12 cellular contexts compared by ENCODE assay signal in genomic region chr18:64244571-64244970, GRCh38.
DNase-seq lines count a peak whose midpoint lies in the region; ATAC-seq, FAIRE-seq and TF ChIP-seq lines count a peak whose summit lies in the region.
"Had no signal": no experiment of that assay in that cellular context is flagged by ENCODE, and none has a peak within 500 bp of the region (broad histone marks: within the 10 kb centered on the region; RNA-seq: fewer than 3 reads in every experiment).

No MANE protein-coding gene starts in this region.

- H3F3A ChIP-seq in neural progenitor cell (ENCODE audit: low read depth), result no peaks in the 10 kb centered on the region

- 0 out of 2 replicates have a peak overlapping the region, but pooled peaks have one; percentile 6 for H2BK12ac ChIP-seq in H1 (ENCODE audit: low read depth, low read length)

- no peak overlapping the region for H2BK120ac ChIP-seq in H1 (replicated peaks; ENCODE audit: low read depth, low read length)

- H3K56ac ChIP-seq in H1 (replicated peaks; ENCODE audit: insufficient read length, low read depth, low read length), result no peak overlapping the region

- H3K27me3 ChIP-seq in H1 (replicated peaks in 1 of 4; ENCODE audit: control insufficient read depth in 3 of 4, extremely low read depth in 1 of 4, insufficient read depth in 3 of 4, low read length in 3 of 4) (no peaks in the 10 kb centered on the region), neural progenitor cell (no peaks in the 10 kb centered on the region), upper lobe of left lung (no peaks in the 10 kb centered on the region)
- H3K27me3 ChIP-seq: breast epithelium had no signal

- H2BK15ac ChIP-seq in H1 (ENCODE audit: low read length), result no peak overlapping the region

- H3K4me3 ChIP-seq in H1 (ENCODE audit: extremely low read depth in 1 of 4, insufficient read depth in 2 of 4, low read depth in 3 of 4, low read length in 4 of 4) (no peak overlapping the region), neural progenitor cell (no peak overlapping the region), upper lobe of left lung (no peak overlapping the region)
- H3K4me3 ChIP-seq: breast epithelium, PC-9, thoracic aorta had no signal

- H2BK20ac ChIP-seq in H1 (ENCODE audit: low read length), result peak overlapping the region; percentile 23

- peak overlapping the region; percentile 8 for H3K4ac ChIP-seq in H1 (replicated peaks; ENCODE audit: insufficient read length, low read depth, low read length)

- H3K9me3 ChIP-seq in H1 (ENCODE audit: insufficient read depth in 2 of 2, low read depth in 1 of 2, low read length in 1 of 2) (no peaks in the 10 kb centered on the region), neural progenitor cell (ENCODE audit: low read depth) (no peaks in the 10 kb centered on the region), upper lobe of left lung (no peaks in the 10 kb centered on the region)
- H3K9me3 ChIP-seq: breast epithelium, thoracic aorta had no signal

- H4K5ac ChIP-seq in H1 (ENCODE audit: insufficient read length, low read depth, low read length), result no peak overlapping the region

- no peak overlapping the region for H3K23ac ChIP-seq in H1 (ENCODE audit: insufficient read length)

- H3K27me3 Mint-ChIP-seq in neural progenitor cell (ENCODE audit: insufficient read depth, low read depth) (no peaks in the 10 kb centered on the region), glutamatergic neuron (ENCODE audit: unreplicated experiment) (peaks cover 1% of the 10 kb centered on the region)

- no peaks in the 10 kb centered on the region for H3K79me1 ChIP-seq in H1 (ENCODE audit: low read depth, low read length)

- no peak overlapping the region for H2AK5ac ChIP-seq in H1 (ENCODE audit: low read depth, low read length)

- peak; percentile 74 to 81 for TF ChIP-seq RAD21 in H1 (IDR thresholded peaks at IDR 0.05 in 1 of 2, conservative IDR thresholded peaks at IDR 0.05 in 1 of 2; ENCODE audit: low read depth in 2 of 2, low read length in 2 of 2)

- no peaks in the 10 kb centered on the region for H3K9me3 Mint-ChIP-seq in neural progenitor cell
- H3K9me3 Mint-ChIP-seq in glutamatergic neuron (ENCODE audit: unreplicated experiment), result no peaks in the 10 kb centered on the region

- no peaks in the 10 kb centered on the region for H4K20me1 ChIP-seq in H1 (replicated peaks in 1 of 2; ENCODE audit: control insufficient read depth in 1 of 2, insufficient read depth in 2 of 2, low read length in 2 of 2)
- H4K20me1 ChIP-seq in neural progenitor cell (ENCODE audit: low read depth), result no peaks in the 10 kb centered on the region

- no peaks in the 10 kb centered on the region for H3K36me3 Mint-ChIP-seq in neural progenitor cell
- no peaks in the 10 kb centered on the region for H3K36me3 Mint-ChIP-seq in glutamatergic neuron (ENCODE audit: unreplicated experiment)

- H3K4me1 ChIP-seq in H1 (replicated peaks in 1 of 4; ENCODE audit: control insufficient read depth in 3 of 4, insufficient read depth in 4 of 4, low read length in 3 of 4), result peaks cover 0 to 3% (median 0%) of the 10 kb centered on the region in 4 experiments; a peak in 1 of 7 replicates
- H3K4me1 ChIP-seq in neural progenitor cell, result no peaks in the 10 kb centered on the region
- H3K4me1 ChIP-seq in upper lobe of left lung, result no peaks in the 10 kb centered on the region
- H3K4me1 ChIP-seq: breast epithelium had no signal

- H3K36me3 ChIP-seq in H1 (ENCODE audit: control insufficient read depth in 2 of 4, insufficient read depth in 4 of 4, low read length in 3 of 4), result no peaks in the 10 kb centered on the region
- no peaks in the 10 kb centered on the region for H3K36me3 ChIP-seq in neural progenitor cell
- H3K36me3 ChIP-seq in upper lobe of left lung, result no peaks in the 10 kb centered on the region
- H3K36me3 ChIP-seq: breast epithelium, thoracic aorta had no signal

- H3K27ac ChIP-seq in H1 (ENCODE audit: low read depth, low read length) (no peak overlapping the region), neural progenitor cell (no peak overlapping the region), upper lobe of left lung (no peak overlapping the region)
- H3K27ac ChIP-seq: breast epithelium, PC-9, thoracic aorta had no signal

- H3K9ac ChIP-seq in H1 (replicated peaks in 1 of 4; ENCODE audit: extremely low read depth in 1 of 4, low read depth in 3 of 4, low read length in 3 of 4) (no peak overlapping the region), neural progenitor cell (no peak overlapping the region)

- H3K4me2 ChIP-seq in H1 (ENCODE audit: insufficient read depth in 1 of 2, low read depth in 2 of 2, low read length in 2 of 2), result no peak overlapping the region
- no peak overlapping the region for H3K4me2 ChIP-seq in neural progenitor cell
- H3K4me2 ChIP-seq: PC-9 had no signal

- no peak for TF ChIP-seq EP300 in H1 (IDR thresholded peaks at IDR 0.05; ENCODE audit: borderline replicate concordance in 1 of 2, low read depth in 2 of 2, low read length in 2 of 2)
- TF ChIP-seq EP300 in upper lobe of left lung (IDR thresholded peaks at IDR 0.05), result no peak

- FAIRE-seq in H1 (lab: Jason Lieb, UNC), result no peak
- FAIRE-seq: A204.1 had no signal

- peak overlapping the region; percentile 93 for H2AFZ ChIP-seq in H1 (ENCODE audit: low read length)
- peak overlapping the region; percentile 2 for H2AFZ ChIP-seq in neural progenitor cell (replicated peaks)
- H2AFZ ChIP-seq: PC-9 had no signal

- no peak overlapping the region for H2BK5ac ChIP-seq in H1 (ENCODE audit: low read depth, low read length)

- H4K8ac ChIP-seq in H1 (ENCODE audit: extremely low read depth, insufficient read depth, low read length), result no peak overlapping the region

- H3K14ac ChIP-seq in H1 (ENCODE audit: insufficient read length), result no peak overlapping the region

- POLR2A ChIA-PET in H1 (lab: Charles Lee; ENCODE audit: partially characterized antibody), result no interaction called here

- WGBS in H1 (ENCODE audit: extremely low coverage in 1 of 2, insufficient coverage in 1 of 2, insufficient read length in 1 of 2, insufficient replicate concordance in 2 of 2, low coverage in 1 of 2, low lambda C conversion rate in 2 of 2, missing lambda C conversion rate in 1 of 2), 2 experiments, result 86% methylated on average over 4 of the region's 4 CpGs; no CpG with 5 or more reads in 1 of the 2 experiments
- WGBS in upper lobe of left lung, 2 donors, result 75% methylated on average over 4 of the region's 4 CpGs

- H3K4me1 Mint-ChIP-seq in neural progenitor cell, result no peaks in the 10 kb centered on the region
- H3K4me1 Mint-ChIP-seq in glutamatergic neuron (ENCODE audit: low read depth, unreplicated experiment), result peaks cover 12% of the 10 kb centered on the region

- no peak overlapping the region for H4K91ac ChIP-seq in H1 (replicated peaks; ENCODE audit: insufficient read length, low read length)

- H3K18ac ChIP-seq in H1 (ENCODE audit: extremely low read depth, low read length), result peak overlapping the region; percentile 68; the same call in 1 of the 2 replicates

- no peaks in the 10 kb centered on the region; the same call in 1 of the 2 replicates for H3K23me2 ChIP-seq in H1 (ENCODE audit: low read depth, low read length)

- CTCF ChIA-PET in H1 (lab: Charles Lee; ENCODE audit: partially characterized antibody), result interaction anchor here (1.3 to 1.7 kb wide), 2 partner anchors 17 to 166 kb away, joined by 3 to 7 read pairs; no protein-coding TSS in a partner anchor

- H3K79me2 ChIP-seq in H1 (ENCODE audit: control insufficient read depth in 1 of 2, insufficient read depth in 2 of 2, low read length in 2 of 2), result no peaks in the 10 kb centered on the region
- no peaks in the 10 kb centered on the region for H3K79me2 ChIP-seq in neural progenitor cell (ENCODE audit: low read depth)

- peak in 2 of 3 experiments; percentile 44 to 80 for DNase-seq in NCI-H1417 (lab: John Stamatoyannopoulos, UW)
- DNase-seq in NCI-H1417 treated with DMSO at 0.1 percent for 48 hours (lab: John Stamatoyannopoulos, UW), result no peak
- DNase-seq in NCI-H1092 treated with DMSO at 0.1 percent for 48 hours (lab: John Stamatoyannopoulos, UW), result peak; percentile 57
- DNase-seq in H1 (ENCODE audit: low read depth in 1 of 2, low spot score in 2 of 2), result no peak
- DNase-seq in neural progenitor cell (ENCODE audit: low spot score), result peak; percentile 12
- DNase-seq in glutamatergic neuron, result no peak
- DNase-seq in NOMO-1 treated with DMSO at 0.1 percent for 48 hours (lab: John Stamatoyannopoulos, UW; ENCODE audit: unreplicated experiment), result no peak
- no peak for DNase-seq in upper lobe of left lung
- DNase-seq: PC-9 had no signal

- TF ChIP-seq CTCF in H1 (IDR thresholded peaks at IDR 0.05; ENCODE audit: control extremely low read depth in 1 of 3, insufficient read depth in 1 of 3, low read depth in 1 of 3, low read length in 3 of 3) (peak; percentile 12 to 50 (median 35); a peak in 3 of 4 replicates), neural progenitor cell (IDR thresholded peaks at IDR 0.05) (no peak), glutamatergic neuron (IDR thresholded peaks at IDR 0.05; ENCODE audit: partially characterized antibody, unreplicated experiment) (no peak), upper lobe of left lung (IDR thresholded peaks at IDR 0.05) (no peak)

- H3K4me3 Mint-ChIP-seq in neural progenitor cell (no peak overlapping the region), glutamatergic neuron (ENCODE audit: unreplicated experiment) (no peak overlapping the region)

- TF ChIP-seq POLR2A in H1 (IDR thresholded peaks at IDR 0.05; ENCODE audit: control extremely low read depth in 1 of 2, low read depth in 2 of 2, low read length in 2 of 2) (no peak), upper lobe of left lung (IDR thresholded peaks at IDR 0.05) (no peak)

- no peak for ATAC-seq in upper lobe of left lung (ENCODE audit: low FRiP score in 2 of 2)

- H3K27ac Mint-ChIP-seq in neural progenitor cell, result no peak overlapping the region
- H3K27ac Mint-ChIP-seq in glutamatergic neuron (ENCODE audit: unreplicated experiment), result no peak overlapping the region

TF ChIP-seq in H1, 55 proteins besides CTCF, POLR2A, EP300 and RAD21:
- TF ChIP-seq SP4 (IDR thresholded peaks at IDR 0.05; ENCODE audit: low read length) (no peak), MAX (IDR thresholded peaks at IDR 0.05) (0 out of 2 replicates have a peak, but pooled peaks have one; percentile 15), JUND (IDR thresholded peaks at IDR 0.05; ENCODE audit: low read length) (no peak), CHD1 (IDR thresholded peaks at IDR 0.05; ENCODE audit: low read depth, low read length) (no peak)

Comparison
In these comparisons a context has a peak if more than half of its experiments do, and no peak if none do; other contexts are left out.
1. DNase-seq: peak in NCI-H1417 (2 of 3), NCI-H1092 treated with DMSO at 0.1 percent for 48 hours (single experiment) and neural progenitor cell (single experiment); none in NCI-H1417 treated with DMSO at 0.1 percent for 48 hours (single experiment), H1 (0 of 2), glutamatergic neuron (single experiment), NOMO-1 treated with DMSO at 0.1 percent for 48 hours (single experiment) and upper lobe of left lung (0 of 2).
2. CTCF ChIP-seq: peak in H1 (3 of 3); none in neural progenitor cell (single experiment), glutamatergic neuron (single experiment) and upper lobe of left lung (0 of 6).